In genomic region chr2:120542911-120543527, GRCh38 we compare ENCODE assay signal across 23 cellular contexts.
DNase-seq lines count a peak whose midpoint lies in the region; ATAC-seq, FAIRE-seq and TF ChIP-seq lines count a peak whose summit lies in the region.
"Had no signal": no experiment of that assay in that cellular context is flagged by ENCODE, and none has a peak within 500 bp of the region (broad histone marks: within the 10 kb centered on the region; RNA-seq: fewer than 3 reads in every experiment).

No MANE protein-coding gene starts in this region.

- H4K8ac ChIP-seq in mesenchymal stem cell (ENCODE audit: low read length), result no peak overlapping the region

- peak overlapping the region; percentile 55 for H2AK5ac ChIP-seq in mesenchymal stem cell (ENCODE audit: low read length, severe bottlenecking)

- no peak overlapping the region for H3K18ac ChIP-seq in mesenchymal stem cell (ENCODE audit: low read depth in 1 of 2, low read length in 2 of 2)

- ATAC-seq in Right ventricle myocardium inferior, result no peak
- ATAC-seq in right cardiac atrium, result no peak
- peak; percentile 1; the same call in 2 of the 3 replicates for ATAC-seq in HepG2
- ATAC-seq: CD8-positive, alpha-beta T cell; GM12878; HCT116 had no signal

- H3F3A ChIP-seq in SK-N-SH (replicated peaks; ENCODE audit: insufficient read depth), result no peaks in the 10 kb centered on the region

- peaks cover 40% of the 10 kb centered on the region for H3K4me1 Mint-ChIP-seq in type B pancreatic cell (ENCODE audit: unreplicated experiment)
- H3K4me1 Mint-ChIP-seq: B cell; CD4-positive, CD25-positive, alpha-beta regulatory T cell had no signal

- DNase-seq in Right ventricle myocardium inferior (ENCODE audit: missing footprints), result peak; percentile 1
- DNase-seq in right cardiac atrium, result no peak
- peak; percentile 68 for DNase-seq in HepG2 (ENCODE audit: low spot score)
- DNase-seq in mesenchymal stem cell, result no peak
- no peak for DNase-seq in urothelium cell line (ENCODE audit: low spot score)
- no peak for DNase-seq in stimulated activated CD4-positive, alpha-beta T cell treated with anti-CD3 and anti-CD28 coated beads, Interleukin-4, amount 100 ng/mL, for 24 hours
- no peak for DNase-seq in type B pancreatic cell (ENCODE audit: extremely low spot score, unreplicated experiment)
- no peak for DNase-seq in SK-N-SH
- DNase-seq: Caco-2; CD4-positive, CD25-positive, alpha-beta regulatory T cell; CD8-positive, alpha-beta T cell; DMS153; DND-41; GM23248; H9 had no signal

- H3K4me2 ChIP-seq in HepG2 (ENCODE audit: low read depth, low read length) (peak overlapping the region; percentile 48), mesenchymal stem cell (ENCODE audit: low read length, poor library complexity, severe bottlenecking) (no peak overlapping the region), SK-N-SH (no peak overlapping the region)
- H3K4me2 ChIP-seq: BLaER1 had no signal

- H2AFZ ChIP-seq in HepG2 (ENCODE audit: low read length), result no peak overlapping the region
- no peak overlapping the region for H2AFZ ChIP-seq in mesenchymal stem cell (ENCODE audit: low read depth, low read length)
- H2AFZ ChIP-seq in SK-N-SH (ENCODE audit: low read depth), result no peak overlapping the region
- H2AFZ ChIP-seq: GM23248 had no signal

- H3K36me3 Mint-ChIP-seq in type B pancreatic cell, result no peaks in the 10 kb centered on the region
- H3K36me3 Mint-ChIP-seq: CD4-positive, CD25-positive, alpha-beta regulatory T cell; CD8-positive, alpha-beta T cell had no signal

- no peak overlapping the region for H3K14ac ChIP-seq in mesenchymal stem cell (ENCODE audit: low read length in 2 of 2)

- H2BK12ac ChIP-seq in mesenchymal stem cell (ENCODE audit: low read length in 2 of 2), result no peak overlapping the region

- FAIRE-seq in HepG2 (lab: Jason Lieb, UNC), result no peak
- FAIRE-seq in urothelium cell line (lab: Jason Lieb, UNC), result peak; percentile 76
- FAIRE-seq: G401.6, GM12878, GM19239 had no signal

- TF ChIP-seq CTCF in HepG2 (CRISPR knock-in tag; IDR thresholded peaks at IDR 0.05) (no peak), type B pancreatic cell (conservative IDR thresholded peaks at IDR 0.05) (no peak), SK-N-SH (IDR thresholded peaks at IDR 0.05) (no peak)

- no peaks in the 10 kb centered on the region for H3K79me2 ChIP-seq in HepG2 (ENCODE audit: insufficient read depth, low read length)
- no peaks in the 10 kb centered on the region for H3K79me2 ChIP-seq in SK-N-SH (ENCODE audit: insufficient read depth)

- intact Hi-C loops in Right ventricle myocardium inferior (cut with DNase I), result no loop called here
- intact Hi-C loops in right cardiac atrium (cut with DNase I), result loop anchor here in 1 of 4 donors (10.0 kb wide), 1 partner anchor 132 kb away; no protein-coding TSS in a partner anchor
- intact Hi-C loops in HepG2 (cut with micrococcal nuclease; ENCODE audit: unreplicated experiment), result no loop called here

- POLR2A ChIA-PET in HepG2 (lab: Yijun Ruan, JAX) (interaction anchor here (0.7 to 2.2 kb wide), 4 partner anchors 16 to 79 kb away, joined by 3 to 16 read pairs (median 3); no protein-coding TSS in a partner anchor), SK-N-SH (lab: Yijun Ruan, JAX) (no interaction called here)

- TF ChIP-seq EP300 in HepG2 (IDR thresholded peaks at IDR 0.05; ENCODE audit: low read depth in 2 of 2, low read length in 2 of 2) (no peak; a peak in 1 of 4 replicates), HepG2 (CRISPR knock-in tag; IDR thresholded peaks at IDR 0.05; ENCODE audit: borderline replicate concordance) (no peak), SK-N-SH (IDR thresholded peaks at IDR 0.05; ENCODE audit: borderline replicate concordance in 1 of 2, low read depth in 1 of 2, low read length in 1 of 2) (no peak)

- no peak overlapping the region for H3K27ac ChIP-seq in right cardiac atrium (ENCODE audit: low read length)
- peak overlapping the region; percentile 68 for H3K27ac ChIP-seq in HepG2 (ENCODE audit: extremely low read length, insufficient read depth, low read length)
- H3K27ac ChIP-seq in mesenchymal stem cell (ENCODE audit: low read length, poor library complexity, severe bottlenecking), result no peak overlapping the region
- H3K27ac ChIP-seq in SK-N-SH (ENCODE audit: low read depth in 2 of 2, low read length in 1 of 2), result no peak overlapping the region
- H3K27ac ChIP-seq: 22Rv1, BLaER1, C4-2B, GM23248 had no signal

- BruUV-seq in HepG2 (replicated peaks; lab: Mats Ljungman, UMichigan), result no TSS peak

- H3K9me2 ChIP-seq in SK-N-SH, result no peaks in the 10 kb centered on the region

- TF ChIP-seq RAD21 in HepG2 (CRISPR knock-in tag; IDR thresholded peaks at IDR 0.05) (no peak), SK-N-SH (IDR thresholded peaks at IDR 0.05; ENCODE audit: low read length) (no peak)

- no peak overlapping the region for H3K23ac ChIP-seq in mesenchymal stem cell (ENCODE audit: low read length in 2 of 2)

- H3K36me3 ChIP-seq in HepG2 (replicated peaks in 1 of 2; ENCODE audit: control insufficient read depth in 1 of 2, insufficient read depth in 2 of 2, low read length in 2 of 2), result no peaks in the 10 kb centered on the region
- no peaks in the 10 kb centered on the region for H3K36me3 ChIP-seq in mesenchymal stem cell (ENCODE audit: control insufficient read depth in 1 of 2, insufficient read depth in 2 of 2, low read depth in 1 of 2, low read length in 2 of 2)
- no peaks in the 10 kb centered on the region for H3K36me3 ChIP-seq in SK-N-SH (replicated peaks in 1 of 2; ENCODE audit: control insufficient read depth in 1 of 2, insufficient read depth in 2 of 2, low read length in 1 of 2)
- H3K36me3 ChIP-seq: BLaER1 had no signal

- no peak overlapping the region for H4K91ac ChIP-seq in mesenchymal stem cell (ENCODE audit: low read length)

- no peak overlapping the region for H3K27ac Mint-ChIP-seq in type B pancreatic cell
- H3K27ac Mint-ChIP-seq: B cell; CD4-positive, CD25-positive, alpha-beta regulatory T cell; CD8-positive, alpha-beta T cell; H9 had no signal

- H3K27me3 ChIP-seq in right cardiac atrium (ENCODE audit: control insufficient read depth, insufficient read depth) (no peaks in the 10 kb centered on the region), HepG2 (ENCODE audit: control insufficient read depth in 1 of 2, insufficient read depth in 2 of 2, low read length in 2 of 2) (peaks cover 0 to 3% of the 10 kb centered on the region in 2 experiments; a peak in 1 of 5 replicates), mesenchymal stem cell (ENCODE audit: control insufficient read depth in 1 of 2, insufficient read depth in 1 of 2, low read length in 2 of 2) (peaks cover 0 to 16% of the 10 kb centered on the region in 2 experiments), SK-N-SH (ENCODE audit: insufficient read depth) (no peaks in the 10 kb centered on the region)
- H3K27me3 ChIP-seq: BLaER1 had no signal

- H3K4ac ChIP-seq in mesenchymal stem cell (ENCODE audit: low read depth in 1 of 2, low read length in 2 of 2), result no peak overlapping the region

- H3K4me3 Mint-ChIP-seq in type B pancreatic cell, result no peak overlapping the region
- H3K4me3 Mint-ChIP-seq: B cell; CD4-positive, CD25-positive, alpha-beta regulatory T cell; CD8-positive, alpha-beta T cell; H9 had no signal

- no peak overlapping the region for H2BK120ac ChIP-seq in mesenchymal stem cell (ENCODE audit: low read depth, low read length)

- 95% methylated on average over 13 of the region's 13 CpGs for WGBS in right cardiac atrium
- WGBS in HepG2 (ENCODE audit: low lambda C conversion rate), result 14% methylated on average over 12 of the region's 13 CpGs
- WGBS in mesenchymal stem cell, result 91% methylated on average over 12 of the region's 13 CpGs
- WGBS in SK-N-SH (ENCODE audit: low lambda C conversion rate), result 41% methylated on average over 12 of the region's 13 CpGs

- no peaks in the 10 kb centered on the region for H3K79me1 ChIP-seq in mesenchymal stem cell (replicated peaks; ENCODE audit: low read length, poor library complexity, severe bottlenecking)

- no peak overlapping the region for H3K4me3 ChIP-seq in right cardiac atrium (ENCODE audit: low read length)
- H3K4me3 ChIP-seq in HepG2 (replicated peaks in 1 of 3; ENCODE audit: insufficient read depth in 1 of 3, low read depth in 2 of 3, low read length in 3 of 3), result no peak overlapping the region
- H3K4me3 ChIP-seq in mesenchymal stem cell (ENCODE audit: insufficient read depth in 1 of 2, low read depth in 1 of 2, low read length in 2 of 2), result no peak overlapping the region
- H3K4me3 ChIP-seq in SK-N-SH (ENCODE audit: low read depth in 2 of 2, low read length in 1 of 2), result no peak overlapping the region
- H3K4me3 ChIP-seq: BLaER1, GM12878, GM23248 had no signal

- H3K4me1 ChIP-seq in right cardiac atrium (ENCODE audit: control insufficient read depth, insufficient read depth, low read length), result peaks cover 4% of the 10 kb centered on the region
- peaks cover 100% of the 10 kb centered on the region for H3K4me1 ChIP-seq in HepG2 (ENCODE audit: insufficient read depth, low read length)
- peaks cover 39% of the 10 kb centered on the region for H3K4me1 ChIP-seq in mesenchymal stem cell (ENCODE audit: control insufficient read depth, insufficient read depth, low read depth, low read length)
- H3K4me1 ChIP-seq in SK-N-SH (ENCODE audit: control insufficient read depth in 1 of 2, insufficient read depth in 2 of 2, low read depth in 1 of 2, low read length in 1 of 2), result peaks cover 0 to 18% of the 10 kb centered on the region in 2 experiments; a peak in 1 of 4 replicates

- H3K9me3 Mint-ChIP-seq in type B pancreatic cell, result no peaks in the 10 kb centered on the region
- H3K9me3 Mint-ChIP-seq: CD4-positive, CD25-positive, alpha-beta regulatory T cell; CD8-positive, alpha-beta T cell; H9 had no signal

- no peak overlapping the region for H2BK15ac ChIP-seq in mesenchymal stem cell (ENCODE audit: low read depth, poor library complexity, severe bottlenecking)

- TF ChIP-seq POLR2A in HepG2 (IDR thresholded peaks at IDR 0.05; ENCODE audit: insufficient read depth in 1 of 2, low read depth in 2 of 2, low read length in 2 of 2), result no peak

- H3K9ac ChIP-seq in HepG2 (ENCODE audit: insufficient read depth, low read depth, low read length) (no peak overlapping the region; the same call in 1 of the 2 replicates), mesenchymal stem cell (ENCODE audit: low read length) (no peak overlapping the region), SK-N-SH (no peak overlapping the region)
- H3K9ac ChIP-seq: BLaER1, GM23248 had no signal

- peaks cover 8% of the 10 kb centered on the region for H3K27me3 Mint-ChIP-seq in type B pancreatic cell

- in situ Hi-C loops in HepG2 (cut with HindIII; ENCODE audit: extremely low pct_ligation_motif_present, low pct_unique_long_range_greater_than_20kb), result no loop called here

- H2BK5ac ChIP-seq in mesenchymal stem cell (ENCODE audit: low read depth, low read length, poor library complexity, severe bottlenecking), result no peak overlapping the region

- no peaks in the 10 kb centered on the region for H3K9me3 ChIP-seq in right cardiac atrium (ENCODE audit: control insufficient read depth, low read length)
- H3K9me3 ChIP-seq in HepG2 (ENCODE audit: low read length), result no peaks in the 10 kb centered on the region
- no peaks in the 10 kb centered on the region for H3K9me3 ChIP-seq in mesenchymal stem cell (ENCODE audit: control insufficient read depth, low read length)
- H3K9me3 ChIP-seq in SK-N-SH, result no peaks in the 10 kb centered on the region
- H3K9me3 ChIP-seq: BLaER1, Caco-2 had no signal

- CTCF ChIA-PET in HepG2 (lab: Yijun Ruan, JAX; ENCODE audit: low intra/inter-chr PET ratio, low total read pairs) (no interaction called here), SK-N-SH (lab: Yijun Ruan, JAX) (no interaction called here)

- no peaks in the 10 kb centered on the region for H4K20me1 ChIP-seq in HepG2 (ENCODE audit: insufficient read depth, low read length)
- H4K20me1 ChIP-seq in SK-N-SH (ENCODE audit: insufficient read depth), result no peaks in the 10 kb centered on the region
- H4K20me1 ChIP-seq: BLaER1 had no signal

Comparison
In these comparisons a context has a peak if more than half of its experiments do, and no peak if none do; other contexts are left out.
1. DNase-seq: peak in Right ventricle myocardium inferior (single experiment) and HepG2 (single experiment); none in right cardiac atrium (0 of 3), mesenchymal stem cell (single experiment), urothelium cell line (single experiment), stimulated activated CD4-positive, alpha-beta T cell treated with anti-CD3 and anti-CD28 coated beads, Interleukin-4, amount 100 ng/mL, for 24 hours (single experiment), type B pancreatic cell (single experiment) and SK-N-SH (single experiment).